ENCODE assay signal across 8 cellular contexts in the genomic region with DNA sequence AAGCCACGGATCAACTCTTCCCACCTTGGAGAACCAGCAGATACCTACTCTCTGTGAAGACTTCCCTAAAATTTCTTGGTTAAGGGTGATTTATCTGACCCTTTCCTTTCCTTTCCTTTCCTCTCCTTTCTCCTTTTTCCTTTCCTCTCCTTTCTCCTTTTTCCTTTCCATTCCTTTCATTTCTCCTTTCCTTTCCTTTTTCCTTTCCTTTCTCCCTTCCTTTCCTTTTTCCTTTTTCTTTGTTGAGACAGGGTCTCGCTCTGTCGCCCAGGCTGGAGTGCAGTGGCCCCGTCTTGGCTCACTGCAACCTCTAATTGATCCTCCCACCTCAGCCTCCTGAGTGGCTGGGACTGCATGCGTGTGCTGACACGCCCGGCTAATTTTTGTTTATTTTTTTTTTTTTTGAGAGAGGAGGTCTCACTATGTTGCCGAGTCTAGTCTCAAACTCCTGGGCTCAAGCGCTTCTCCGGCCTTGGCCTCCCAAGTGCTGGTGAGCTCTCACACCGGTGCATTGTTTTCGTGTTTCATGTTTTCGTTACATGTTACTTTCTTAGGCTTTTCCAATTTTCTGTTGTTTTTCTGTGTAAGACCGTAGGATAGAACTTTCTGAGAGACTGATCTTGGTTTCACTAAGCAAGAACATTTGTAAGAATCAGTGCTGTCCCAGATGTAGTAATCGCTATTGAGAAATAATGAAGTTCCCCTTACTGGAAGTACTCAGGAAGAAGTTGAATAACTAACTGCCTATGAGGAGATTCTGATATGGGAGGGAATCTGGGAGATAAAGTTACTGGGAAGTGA. TPM values are rescaled to one million over a fixed set of nuclear protein-coding genes. Genes with fewer than 3 reads are reported as not detected.
DNase-seq lines count a peak whose midpoint lies in the region; ATAC-seq and TF ChIP-seq lines count a peak whose summit lies in the region.

No MANE protein-coding gene starts in this region.

- no peaks in the 10 kb centered on the region for H3K9me3 Mint-ChIP-seq in stimulated activated naive CD8-positive, alpha-beta T cell treated with anti-CD3 and anti-CD28 coated beads, Interleukin-15, Interleukin-2, amounts not matched to agents 100 ng/mL and 50 ng/mL, for 24 hours

- TF ChIP-seq CTCF in esophagus muscularis mucosa (IDR thresholded peaks at IDR 0.05) (no peak), omental fat pad (IDR thresholded peaks at IDR 0.05) (no peak)

- H3K27ac ChIP-seq in esophagus muscularis mucosa (replicated peaks in 1 of 4) = peak overlapping the region; percentile 94 to 100 (median 100)

- H3K9me3 ChIP-seq in esophagus muscularis mucosa = no peaks in the 10 kb centered on the region

- peaks cover 27 to 54% (median 52%) of the 10 kb centered on the region in 4 donors for H3K4me1 ChIP-seq in esophagus muscularis mucosa

- DNase-seq in stimulated activated naive CD8-positive, alpha-beta T cell treated with anti-CD3 and anti-CD28 coated beads, Interleukin-15, Interleukin-2, amounts not matched to agents 100 U/mL and 50 U/mL, for 24 hours = no peak
- DNase-seq in SK-MEL-5 (ENCODE audit: low read depth, low spot score) (peak; percentile 4), esophagus muscularis mucosa (ENCODE audit: extremely low spot score) (no peak), omental fat pad (ENCODE audit: low spot score) (no peak), NCI-H2227 (lab: John Stamatoyannopoulos, UW; ENCODE audit: unreplicated experiment) (no peak), iPS-NIHi7 (ENCODE audit: extremely low spot score) (no peak), activated gamma-delta T cell treated with Interleukin-2 at 50 U/mL for 16 hours (no peak)

- peak overlapping the region; percentile 88 to 100 (median 96) for H3K4me3 ChIP-seq in esophagus muscularis mucosa

- no peaks in the 10 kb centered on the region for H3K27me3 Mint-ChIP-seq in stimulated activated naive CD8-positive, alpha-beta T cell treated with anti-CD3 and anti-CD28 coated beads, Interleukin-15, Interleukin-2, amounts not matched to agents 100 ng/mL and 50 ng/mL, for 24 hours

- in situ Hi-C loops in SK-MEL-5 (cut with HindIII; ENCODE audit: low pct_unique_long_range_greater_than_20kb, low sequenced_read_pairs) = no loop called here

- peaks cover 53% of the 10 kb centered on the region for H3K4me1 Mint-ChIP-seq in stimulated activated naive CD8-positive, alpha-beta T cell treated with anti-CD3 and anti-CD28 coated beads, Interleukin-15, Interleukin-2, amounts not matched to agents 100 ng/mL and 50 ng/mL, for 24 hours (ENCODE audit: low read depth)

- peak overlapping the region; percentile 92 for H3K27ac Mint-ChIP-seq in stimulated activated naive CD8-positive, alpha-beta T cell treated with anti-CD3 and anti-CD28 coated beads, Interleukin-15, Interleukin-2, amounts not matched to agents 100 ng/mL and 50 ng/mL, for 24 hours

- no peak for TF ChIP-seq EP300 in esophagus muscularis mucosa (IDR thresholded peaks at IDR 0.05)

- TF ChIP-seq POLR2A in esophagus muscularis mucosa (IDR thresholded peaks at IDR 0.05; ENCODE audit: low read depth) = peak; percentile 5

- peaks cover 40% of the 10 kb centered on the region for H3K36me3 Mint-ChIP-seq in stimulated activated naive CD8-positive, alpha-beta T cell treated with anti-CD3 and anti-CD28 coated beads, Interleukin-15, Interleukin-2, amounts not matched to agents 100 ng/mL and 50 ng/mL, for 24 hours (ENCODE audit: low read depth)

- H3K4me3 Mint-ChIP-seq in stimulated activated naive CD8-positive, alpha-beta T cell treated with anti-CD3 and anti-CD28 coated beads, Interleukin-15, Interleukin-2, amounts not matched to agents 100 ng/mL and 50 ng/mL, for 24 hours = peak overlapping the region; percentile 99

- no peak for ATAC-seq in stimulated activated naive CD8-positive, alpha-beta T cell treated with anti-CD3 and anti-CD28 coated beads, Interleukin-15, Interleukin-2, amounts not matched to agents 100 U/mL and 50 U/mL, for 24 hours
- ATAC-seq in omental fat pad (ENCODE audit: low FRiP score) = peak; percentile 25

- WGBS in esophagus muscularis mucosa = 39% methylated on average over 15 of the region's 15 CpGs

- intact Hi-C loops in esophagus muscularis mucosa (cut with DNase I) = loop anchor here (5.0 kb wide), 1 partner anchor 150 kb away; a partner anchor contains a TSS

- peaks cover 0 to 12% (median 5%) of the 10 kb centered on the region in 4 donors for H3K36me3 ChIP-seq in esophagus muscularis mucosa

- no peaks in the 10 kb centered on the region for H3K27me3 ChIP-seq in esophagus muscularis mucosa

RNA-seq across cellular contexts. Expression of a gene that starts 2.0 kb away (rescaled TPM):
- 112 and 117 TPM in 2 replicates for total RNA-seq in SK-MEL-5 (2014; rRNA removed; shearing (Covaris generic))
- polyA plus RNA-seq in SK-MEL-5 (2015; cell fraction: cytosol; rRNA removed) = 113 and 146 TPM in 2 replicates
- polyA plus RNA-seq in SK-MEL-5 (2015; cell fraction: nucleus; rRNA removed) = 71.9 and 124 TPM in 2 replicates
- total RNA-seq in esophagus muscularis mucosa (100 to 1,000 TPM; 133 to 193 (median 168) TPM), omental fat pad (100 to 1,000 TPM; 188 to 357 (median 243) TPM)

RNA-seq across cellular contexts. Expression of a gene that starts 51.7 kb away (rescaled TPM):
- 37.1 and 37.8 TPM in 2 replicates for total RNA-seq in SK-MEL-5 (2014; rRNA removed; shearing (Covaris generic))
- 13.0 and 22.4 TPM in 2 replicates for polyA plus RNA-seq in SK-MEL-5 (2015; cell fraction: cytosol; rRNA removed)
- 2.0 and 2.8 TPM in 2 replicates for polyA plus RNA-seq in SK-MEL-5 (2015; cell fraction: nucleus; rRNA removed)
- total RNA-seq in esophagus muscularis mucosa (1 to 10 TPM; 3.0 to 7.9 (median 5.2) TPM), omental fat pad (10 to 100 TPM in 2 of 4 donors, 1 to 10 TPM in 2; 8.0 to 15.9 (median 9.9) TPM)
